Comparison of ENCODE assay signal across 8 cellular contexts in the genomic region with DNA sequence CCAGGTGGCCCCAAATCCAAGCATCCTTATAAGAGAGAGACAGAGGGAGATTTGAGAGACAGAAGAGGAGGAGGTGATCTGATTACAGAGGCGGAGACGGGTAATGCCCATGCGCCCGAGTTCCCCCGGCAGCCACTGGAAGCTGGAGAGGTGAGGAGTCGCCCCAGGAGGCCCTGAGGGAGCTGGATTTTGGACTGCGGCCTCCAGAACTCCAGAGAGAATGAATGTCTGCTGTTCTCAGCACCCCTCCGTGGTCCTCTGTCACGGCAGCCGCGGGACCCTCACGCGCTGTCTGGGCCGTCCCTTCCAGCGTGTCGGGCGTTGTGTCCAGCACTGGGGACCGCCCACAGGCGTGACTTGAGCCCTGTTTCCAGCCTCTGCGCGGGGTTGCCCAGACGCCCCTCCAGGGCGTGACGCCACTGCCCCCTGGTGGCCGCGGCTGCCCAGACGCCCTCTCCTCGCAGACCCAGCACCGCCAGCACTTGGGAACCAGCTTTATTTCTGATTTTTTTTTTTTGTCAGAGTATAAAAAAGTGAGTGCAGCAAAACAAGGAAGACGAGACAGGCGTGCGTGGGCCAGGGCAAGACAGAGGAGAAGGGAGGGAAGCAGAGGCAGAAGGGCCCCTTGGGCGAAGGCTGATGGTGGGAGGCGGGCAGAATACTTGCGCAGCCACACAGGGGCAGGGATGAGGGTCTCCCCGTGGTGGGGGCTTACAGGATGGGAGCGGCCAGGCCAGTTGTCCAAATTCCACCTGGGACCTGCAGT. TPM values are rescaled to one million over a fixed set of nuclear protein-coding genes. Genes with fewer than 3 reads are reported as not detected.
A peak's percentile ranks its signal among the peaks of the same experiment; 100 is the strongest.
DNase-seq lines count a peak whose midpoint lies in the region; ATAC-seq and TF ChIP-seq lines count a peak whose summit lies in the region.

No MANE protein-coding gene starts in this region.

- DNase-seq in COLO829 (ENCODE audit: low spot score) (peak; percentile 86), NCI-H748 treated with DMSO at 0.1 percent for 48 hours (lab: John Stamatoyannopoulos, UW) (peak; percentile 22), right lobe of liver (peak; percentile 91 to 93 (median 91))
- DNase-seq in activated CD4-positive, alpha-beta memory T cell treated with anti-CD3 and anti-CD28 coated beads for 36 hours: peak; percentile 83
- DNase-seq in stimulated activated CD4-positive, alpha-beta T cell treated with anti-CD3 and anti-CD28 coated beads, Interleukin-4, amount 100 ng/mL, for 4 hours: peak; percentile 64 to 86

- H3K9ac ChIP-seq in duodenal mucosa (ENCODE audit: low read depth in 1 of 2, low read length in 2 of 2): peak overlapping the region in 1 of 2 donors; percentile 51

- no peaks in the 10 kb centered on the region for H3K27me3 ChIP-seq in duodenal mucosa (ENCODE audit: control insufficient read depth in 1 of 2, insufficient read depth in 2 of 2, low read length in 2 of 2)
- no peaks in the 10 kb centered on the region for H3K27me3 ChIP-seq in right lobe of liver

- ATAC-seq in HG02798 (IDR thresholded peaks at IDR 0.05; ENCODE audit: poor library complexity, unreplicated experiment) (peak; percentile 46), right lobe of liver (peak; percentile 76 to 86 (median 82)), GM19397 (IDR thresholded peaks at IDR 0.05; ENCODE audit: unreplicated experiment) (no peak)

- intact Hi-C loops in activated CD4-positive, alpha-beta memory T cell treated with anti-CD3 and anti-CD28 coated beads for 36 hours (cut with micrococcal nuclease): loop anchor here (5.0 to 10.0 kb wide), 3 partner anchors 187 to 339 kb away; a partner anchor contains a TSS
- intact Hi-C loops in right lobe of liver (cut with DNase I): loop anchor here (10.0 kb wide), 2 partner anchors 429 to 439 kb away; a partner anchor contains a TSS

- WGBS in right lobe of liver (ENCODE audit: insufficient coverage, low coverage, low lambda C conversion rate, missing lambda C conversion rate): 21% methylated on average over 14 of the region's 37 CpGs

- no peak for TF ChIP-seq POLR2A in right lobe of liver (IDR thresholded peaks at IDR 0.05)

- CTCF ChIA-PET in activated CD4-positive, alpha-beta memory T cell treated with anti-CD3 and anti-CD28 coated beads for 36 hours (lab: Charles Lee): interaction anchor here (0.6 to 2.8 kb wide), 28 partner anchors 10 to 477 kb away, joined by 3 to 18 read pairs (median 4); a partner anchor contains a TSS

- H3K4me1 ChIP-seq in duodenal mucosa (ENCODE audit: control insufficient read depth in 1 of 2, insufficient read depth in 2 of 2, low read length in 2 of 2) (peaks cover 15 to 27% of the 10 kb centered on the region in 2 donors), right lobe of liver (peaks cover 0 to 18% (median 6%) of the 10 kb centered on the region in 4 donors)

- no peak overlapping the region for H3K27ac ChIP-seq in duodenal mucosa (ENCODE audit: low read depth, low read length)
- H3K27ac ChIP-seq in right lobe of liver: peak overlapping the region in 1 of 3 donors; percentile 19

- TF ChIP-seq CTCF in right lobe of liver (IDR thresholded peaks at IDR 0.05): peak; percentile 94 to 100 (median 99)

- peak overlapping the region; percentile 59 to 60 for H3K4me3 ChIP-seq in duodenal mucosa (ENCODE audit: low read depth in 1 of 2, low read length in 2 of 2)
- H3K4me3 ChIP-seq in right lobe of liver: peak overlapping the region; percentile 23 to 45 (median 39)

- H3K27me3 Mint-ChIP-seq in activated CD4-positive, alpha-beta memory T cell treated with anti-CD3 and anti-CD28 coated beads for 36 hours: no peaks in the 10 kb centered on the region

- H3K4me3 Mint-ChIP-seq in activated CD4-positive, alpha-beta memory T cell treated with anti-CD3 and anti-CD28 coated beads for 36 hours: no peak overlapping the region

- H3K9me3 ChIP-seq in duodenal mucosa (ENCODE audit: control insufficient read depth in 1 of 2, low read length in 2 of 2) (no peaks in the 10 kb centered on the region), right lobe of liver (no peaks in the 10 kb centered on the region)

- peaks cover 37% of the 10 kb centered on the region for H3K4me1 Mint-ChIP-seq in activated CD4-positive, alpha-beta memory T cell treated with anti-CD3 and anti-CD28 coated beads for 36 hours (ENCODE audit: low read depth)

- H3K9me3 Mint-ChIP-seq in activated CD4-positive, alpha-beta memory T cell treated with anti-CD3 and anti-CD28 coated beads for 36 hours: no peaks in the 10 kb centered on the region

- H3K36me3 ChIP-seq in duodenal mucosa (ENCODE audit: control insufficient read depth in 1 of 2, insufficient read depth in 2 of 2, low read length in 2 of 2): no peaks in the 10 kb centered on the region
- no peaks in the 10 kb centered on the region for H3K36me3 ChIP-seq in right lobe of liver

- POLR2A ChIA-PET in activated CD4-positive, alpha-beta memory T cell treated with anti-CD3 and anti-CD28 coated beads for 36 hours (lab: Charles Lee): interaction anchor here (0.6 kb wide), 2 partner anchors 46 to 224 kb away, joined by 3 read pairs; no protein-coding TSS in a partner anchor

- H3K36me3 Mint-ChIP-seq in activated CD4-positive, alpha-beta memory T cell treated with anti-CD3 and anti-CD28 coated beads for 36 hours: peaks cover 24% of the 10 kb centered on the region

- H3K27ac Mint-ChIP-seq in activated CD4-positive, alpha-beta memory T cell treated with anti-CD3 and anti-CD28 coated beads for 36 hours: peak overlapping the region; percentile 31

RNA-seq across cellular contexts. Expression of a gene that starts 4.1 kb away (rescaled TPM):
- 10 to 100 TPM; 12.5 to 13.5 TPM for total RNA-seq in activated CD4-positive, alpha-beta memory T cell treated with anti-CD3 and anti-CD28 coated beads for 36 hours
- total RNA-seq in right lobe of liver: 10 to 100 TPM; 10.8 to 16.8 (median 14.0) TPM

RNA-seq across cellular contexts. Expression of a gene that starts 5.6 kb away (rescaled TPM):
- total RNA-seq in activated CD4-positive, alpha-beta memory T cell treated with anti-CD3 and anti-CD28 coated beads for 36 hours: 10 to 100 TPM; 23.7 to 24.5 TPM
- total RNA-seq in right lobe of liver: 1 to 10 TPM; 2.7 to 6.7 (median 3.5) TPM

RNA-seq across cellular contexts. Expression of a gene that starts 7.1 kb away (rescaled TPM):
- 10 to 100 TPM; 62.3 to 63.1 TPM for total RNA-seq in activated CD4-positive, alpha-beta memory T cell treated with anti-CD3 and anti-CD28 coated beads for 36 hours
- total RNA-seq in right lobe of liver: 10 to 100 TPM; 21.7 to 28.9 (median 24.4) TPM

RNA-seq across cellular contexts. Expression of a gene that starts 17.6 kb away (rescaled TPM):
- 10 to 100 TPM; 26.6 to 29.6 TPM for total RNA-seq in activated CD4-positive, alpha-beta memory T cell treated with anti-CD3 and anti-CD28 coated beads for 36 hours
- total RNA-seq in right lobe of liver: 10 to 100 TPM; 13.1 to 28.5 (median 16.9) TPM

Comparison
In these comparisons a context has a peak if more than half of its experiments do, and no peak if none do; other contexts are left out.
1. DNase-seq: peak in every context shown above with its lines; median percentile 91 in right lobe of liver; 86 in COLO829; 83 in activated CD4-positive, alpha-beta memory T cell treated with anti-CD3 and anti-CD28 coated beads for 36 hours; 75 in stimulated activated CD4-positive, alpha-beta T cell treated with anti-CD3 and anti-CD28 coated beads, Interleukin-4, amount 100 ng/mL, for 4 hours; 22 in NCI-H748 treated with DMSO at 0.1 percent for 48 hours.